ENCODE assay signal across 1 cellular context in genomic region chr14:50935126-50936090, GRCh38.
TF ChIP-seq lines count a peak whose summit lies in the region.

No MANE protein-coding gene starts in this region.

TF ChIP-seq in HepG2, 621 proteins besides CTCF, POLR2A, EP300 and RAD21 (continued from another document and continues in another):
- TF ChIP-seq HNF1B (CRISPR knock-in tag; IDR thresholded peaks at IDR 0.05) (0 out of 2 replicates have a peak, but pooled peaks have one; percentile 22), PREB (CRISPR knock-in tag; IDR thresholded peaks at IDR 0.05) (no peak), ARID3A (IDR thresholded peaks at IDR 0.05; ENCODE audit: low read depth, low read length) (peak; percentile 79), RARA (CRISPR knock-in tag; IDR thresholded peaks at IDR 0.05) (peak; percentile 100), FOXA3 (CRISPR knock-in tag; IDR thresholded peaks at IDR 0.05) (peak; percentile 96), ZFP62 (CRISPR knock-in tag; IDR thresholded peaks at IDR 0.05) (no peak), KLF13 (CRISPR knock-in tag; IDR thresholded peaks at IDR 0.05) (no peak), ZKSCAN8 (CRISPR knock-in tag; IDR thresholded peaks at IDR 0.05; ENCODE audit: borderline replicate concordance) (peak; percentile 45; the same call in 1 of the 2 replicates), SOX13 (IDR thresholded peaks at IDR 0.05) (0 out of 2 replicates have a peak, but pooled peaks have one; percentile 39), SOX13 (CRISPR knock-in tag; conservative IDR thresholded peaks at IDR 0.05 in 1 of 2, IDR thresholded peaks at IDR 0.05 in 1 of 2) (peak in 1 of 2 experiments; percentile 78; a peak in 2 of 4 replicates), NCOR1 (IDR thresholded peaks at IDR 0.05; ENCODE audit: borderline replicate concordance, low read length) (peak; percentile 84), DMAP1 (CRISPR knock-in tag; IDR thresholded peaks at IDR 0.05) (no peak), ZBTB37 (CRISPR knock-in tag; IDR thresholded peaks at IDR 0.05) (no peak), ZUFSP (CRISPR knock-in tag; IDR thresholded peaks at IDR 0.05; ENCODE audit: borderline replicate concordance) (no peak), LRRFIP1 (CRISPR knock-in tag; conservative IDR thresholded peaks at IDR 0.05) (no peak), ZNF224 (CRISPR knock-in tag; IDR thresholded peaks at IDR 0.05) (0 out of 2 replicates have a peak, but pooled peaks have one; percentile 35), RELA (CRISPR knock-in tag; IDR thresholded peaks at IDR 0.05) (no peak), GFI1 (CRISPR knock-in tag; IDR thresholded peaks at IDR 0.05; ENCODE audit: borderline replicate concordance) (peak; percentile 64; the same call in 1 of the 2 replicates), MYC (CRISPR knock-in tag; IDR thresholded peaks at IDR 0.05; ENCODE audit: borderline replicate concordance) (no peak), ZHX1 (CRISPR knock-in tag; IDR thresholded peaks at IDR 0.05; ENCODE audit: low read depth) (no peak), TFDP1 (CRISPR knock-in tag; IDR thresholded peaks at IDR 0.05; ENCODE audit: borderline replicate concordance) (no peak), ZNF781 (CRISPR knock-in tag; IDR thresholded peaks at IDR 0.05; ENCODE audit: borderline replicate concordance, not compliant biosample characterization) (no peak), CCAR2 (optimal IDR thresholded peaks at IDR 0.05; ENCODE audit: low read depth, low read length) (no peak), BCL6 (CRISPR knock-in tag; IDR thresholded peaks at IDR 0.05) (peak; percentile 94), ARID2 (CRISPR knock-in tag; IDR thresholded peaks at IDR 0.05; ENCODE audit: borderline replicate concordance) (no peak), ZBTB40 (IDR thresholded peaks at IDR 0.05) (no peak), ZBTB40 (CRISPR knock-in tag; IDR thresholded peaks at IDR 0.05) (no peak; the same call in 1 of the 2 replicates), MLLT10 (CRISPR knock-in tag; IDR thresholded peaks at IDR 0.05) (no peak; the same call in 1 of the 2 replicates)
